Comparison of ENCODE assay signal across 8 cellular contexts in the genomic region with DNA sequence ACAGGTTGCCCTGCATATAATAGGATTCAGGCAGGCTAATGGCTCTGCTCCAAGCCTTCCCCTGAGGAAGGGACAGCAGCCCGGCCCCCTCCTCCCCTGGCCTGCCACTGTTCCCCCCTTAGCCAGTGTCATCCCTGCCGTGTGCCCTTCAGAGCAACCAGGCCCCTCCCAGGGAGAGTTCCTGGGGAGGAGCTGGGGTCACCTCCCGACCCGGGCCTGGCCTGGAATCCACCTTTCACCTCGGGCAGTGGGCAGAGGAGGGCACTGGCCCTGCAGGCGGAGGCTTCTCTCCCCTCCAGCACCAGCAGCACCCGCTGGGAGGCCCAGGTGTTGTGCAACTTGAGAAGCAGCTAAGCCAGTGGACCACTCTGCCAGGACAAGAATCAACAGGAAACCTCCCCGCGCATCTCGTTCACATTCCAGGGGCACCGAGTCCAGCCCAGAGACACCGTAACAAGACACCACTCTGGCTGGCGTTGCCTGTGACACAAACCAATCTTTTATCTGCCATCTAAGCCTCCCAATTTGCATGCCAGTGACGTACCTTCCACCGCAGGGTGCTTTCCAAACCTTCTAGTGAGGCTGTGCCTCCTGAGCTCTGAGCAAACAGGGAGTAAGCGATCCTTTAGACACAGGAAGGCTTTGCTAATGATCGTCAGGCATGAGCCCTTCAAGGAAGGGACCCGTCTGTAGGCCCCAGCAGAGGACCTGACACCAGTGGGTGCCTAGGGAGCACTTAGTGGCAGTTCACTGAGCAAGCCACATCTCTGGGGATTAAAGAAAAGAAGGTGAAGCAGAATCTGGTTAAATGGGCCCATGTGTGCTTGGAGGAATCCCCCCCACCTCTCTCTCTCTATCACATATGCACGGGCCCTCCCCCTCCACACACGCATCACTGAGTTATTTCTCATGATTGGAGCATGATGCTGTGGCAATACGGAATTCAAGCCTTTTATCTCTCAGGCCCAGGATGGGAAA.
DNase-seq lines count a peak whose midpoint lies in the region; ATAC-seq and TF ChIP-seq lines count a peak whose summit lies in the region.

No MANE protein-coding gene starts in this region.

- H3K27ac ChIP-seq in tibial artery: peak overlapping the region; percentile 75 to 81

- POLR2A ChIA-PET in MCF 10A (lab: Yijun Ruan, JAX): interaction anchor here (0.5 to 2.9 kb wide), 15 partner anchors 9 to 733 kb away, joined by 3 to 25 read pairs (median 3); a partner anchor contains a TSS

- ATAC-seq in GM21367 (IDR thresholded peaks at IDR 0.05; ENCODE audit: unreplicated experiment): peak; percentile 62

- CTCF ChIA-PET in MCF 10A (lab: Yijun Ruan, JAX): interaction anchor here (0.6 to 1.1 kb wide), 4 partner anchors 11 to 600 kb away, joined by 3 to 4 read pairs (median 3); no protein-coding TSS in a partner anchor

- no peaks in the 10 kb centered on the region for H3K36me3 ChIP-seq in tibial artery

- no peaks in the 10 kb centered on the region for H3K27me3 ChIP-seq in tibial artery

- peaks cover 6% of the 10 kb centered on the region for H3K9me3 Mint-ChIP-seq in MCF 10A (ENCODE audit: unreplicated experiment)
- peaks cover 5% of the 10 kb centered on the region for H3K9me3 Mint-ChIP-seq in mesothelial cell of epicardium

- H3K27me3 Mint-ChIP-seq in MCF 10A (ENCODE audit: insufficient read depth, unreplicated experiment) (no peaks in the 10 kb centered on the region), mesothelial cell of epicardium (ENCODE audit: low read depth) (no peaks in the 10 kb centered on the region)

- intact Hi-C loops in MCF 10A (cut with micrococcal nuclease): no loop called here
- intact Hi-C loops in tibial artery (cut with DNase I; ENCODE audit: low total_unique reads): loop anchor here (5.0 kb wide), 1 partner anchor 66 kb away; no protein-coding TSS in a partner anchor

- H3K4me1 Mint-ChIP-seq in MCF 10A (ENCODE audit: insufficient read depth, unreplicated experiment): peaks cover 39% of the 10 kb centered on the region
- H3K4me1 Mint-ChIP-seq in mesothelial cell of epicardium: peaks cover 76% of the 10 kb centered on the region

- H3K4me1 ChIP-seq in tibial artery: peaks cover 0 to 30% (median 24%) of the 10 kb centered on the region in 4 donors

- H3K36me3 Mint-ChIP-seq in MCF 10A (ENCODE audit: insufficient read depth, unreplicated experiment): no peaks in the 10 kb centered on the region
- peaks cover 3% of the 10 kb centered on the region for H3K36me3 Mint-ChIP-seq in mesothelial cell of epicardium

- BruUV-seq in MCF 10A (replicated peaks; lab: Mats Ljungman, UMichigan): no TSS peak

- H3K9me3 ChIP-seq in tibial artery: no peaks in the 10 kb centered on the region

- no peak overlapping the region for H3K4me3 ChIP-seq in tibial artery

- H3K4me3 Mint-ChIP-seq in MCF 10A (ENCODE audit: unreplicated experiment): peak overlapping the region; percentile 1
- H3K4me3 Mint-ChIP-seq in mesothelial cell of epicardium: no peak overlapping the region

- peak; percentile 33 for DNase-seq in DMS153 treated with DMSO at 0.1 percent for 48 hours (lab: John Stamatoyannopoulos, UW; ENCODE audit: unreplicated experiment)
- DNase-seq in HT1080 (ENCODE audit: low read depth): peak; percentile 92
- peak; percentile 64 for DNase-seq in RPMI8226
- DNase-seq in MCF 10A (ENCODE audit: unreplicated experiment): peak; percentile 99
- DNase-seq in mesothelial cell of epicardium (ENCODE audit: low spot score in 2 of 2, unreplicated experiment in 2 of 2): peak; percentile 65 to 78
- DNase-seq in tibial artery: peak; percentile 63 to 88
- DNase-seq in CD1c-positive myeloid dendritic cell (ENCODE audit: extremely low spot score): no peak

- H3K27ac Mint-ChIP-seq in MCF 10A (ENCODE audit: low read depth, unreplicated experiment): peak overlapping the region; percentile 78
- peak overlapping the region; percentile 93 for H3K27ac Mint-ChIP-seq in mesothelial cell of epicardium

- no peak for TF ChIP-seq CTCF in MCF 10A (IDR thresholded peaks at IDR 0.05; ENCODE audit: unreplicated experiment)
- TF ChIP-seq CTCF in mesothelial cell of epicardium (IDR thresholded peaks at IDR 0.05; ENCODE audit: unreplicated experiment): no peak
- TF ChIP-seq CTCF in tibial artery (IDR thresholded peaks at IDR 0.05): no peak
